Comparison of ENCODE assay signal across 14 cellular contexts in genomic region chr7:73681031-73681430, GRCh38. TPM values are rescaled to one million over a fixed set of nuclear protein-coding genes. Genes with fewer than 3 reads are reported as not detected.
DNase-seq lines count a peak whose midpoint lies in the region; FAIRE-seq and TF ChIP-seq lines count a peak whose summit lies in the region.
"Had no signal": no experiment of that assay in that cellular context is flagged by ENCODE, and none has a peak within 500 bp of the region (broad histone marks: within the 10 kb centered on the region; RNA-seq: fewer than 3 reads in every experiment).

No MANE protein-coding gene starts in this region.

- H3K9me3 ChIP-seq in endodermal cell (ENCODE audit: control insufficient read depth, low read length), result no peaks in the 10 kb centered on the region
- H3K9me3 ChIP-seq in trophoblast cell (ENCODE audit: insufficient read depth, low read depth, low read length), result peaks cover 1% of the 10 kb centered on the region

- no peak overlapping the region for H3K23ac ChIP-seq in trophoblast cell (ENCODE audit: low read length)

- FAIRE-seq in RCC 7860 (lab: Jason Lieb, UNC), result no peak
- FAIRE-seq: A204.1 had no signal

- H3K4ac ChIP-seq in trophoblast cell (ENCODE audit: low read depth, low read length), result peak overlapping the region; percentile 30

- H3K4me2 ChIP-seq in trophoblast cell (ENCODE audit: low read length), result peak overlapping the region; percentile 34

- H2BK5ac ChIP-seq in trophoblast cell (ENCODE audit: low read depth, low read length, poor library complexity), result no peak overlapping the region

- peaks cover 18% of the 10 kb centered on the region for H3K36me3 Mint-ChIP-seq in T-helper 2 cell treated with Interferon-gamma antibody and Interleukin-4, amounts not matched to agents 5 μg/mL and 100 μg/mL, for 36 hours (ENCODE audit: low read depth)
- H3K36me3 Mint-ChIP-seq in endodermal cell (ENCODE audit: low read depth), result peaks cover 23% of the 10 kb centered on the region

- H4K91ac ChIP-seq in trophoblast cell (ENCODE audit: low read depth, low read length), result no peak overlapping the region

- no peak overlapping the region for H4K8ac ChIP-seq in trophoblast cell (ENCODE audit: low read depth, low read length)

- H2BK120ac ChIP-seq in trophoblast cell (ENCODE audit: insufficient read depth, low read length, poor library complexity), result no peak overlapping the region

- H3K79me1 ChIP-seq in trophoblast cell (ENCODE audit: low read length), result peaks cover 7% of the 10 kb centered on the region

- H3K4me1 ChIP-seq in endodermal cell (ENCODE audit: control insufficient read depth, insufficient read depth, low read length), result peaks cover 4% of the 10 kb centered on the region
- H3K4me1 ChIP-seq in trophoblast cell (ENCODE audit: control insufficient read depth in 1 of 2, insufficient read depth in 2 of 2, low read length in 2 of 2), result peaks cover 9 to 14% of the 10 kb centered on the region in 2 experiments

- H2AK5ac ChIP-seq in trophoblast cell (ENCODE audit: low read length), result no peak overlapping the region

- H3K27ac Mint-ChIP-seq in T-helper 2 cell treated with Interferon-gamma antibody and Interleukin-4, amounts not matched to agents 5 μg/mL and 100 μg/mL, for 36 hours, result no peak overlapping the region
- peak overlapping the region; percentile 30 for H3K27ac Mint-ChIP-seq in endodermal cell

- H2AFZ ChIP-seq in trophoblast cell (ENCODE audit: insufficient read depth, low read length, poor library complexity), result no peak overlapping the region

- H3K18ac ChIP-seq in trophoblast cell (ENCODE audit: low read length), result no peak overlapping the region

- no peaks in the 10 kb centered on the region for H3K27me3 ChIP-seq in endodermal cell (ENCODE audit: control insufficient read depth, insufficient read depth, low read length, poor library complexity, severe bottlenecking)
- no peaks in the 10 kb centered on the region for H3K27me3 ChIP-seq in trophoblast cell (ENCODE audit: insufficient read depth, low read length)

- H2BK12ac ChIP-seq in trophoblast cell (ENCODE audit: low read length), result no peak overlapping the region

- peak overlapping the region; percentile 7 for H3K4me3 Mint-ChIP-seq in T-helper 2 cell treated with Interferon-gamma antibody and Interleukin-4, amounts not matched to agents 5 μg/mL and 100 μg/mL, for 36 hours
- H3K4me3 Mint-ChIP-seq in endodermal cell, result peak overlapping the region; percentile 94

- H3K27ac ChIP-seq in endodermal cell (ENCODE audit: low read depth, low read length) (no peak overlapping the region), trophoblast cell (ENCODE audit: low read depth, low read length) (no peak overlapping the region)

- H4K12ac ChIP-seq in trophoblast cell (ENCODE audit: low read depth, low read length), result no peak overlapping the region

- no peaks in the 10 kb centered on the region for H3K27me3 Mint-ChIP-seq in T-helper 2 cell treated with Interferon-gamma antibody and Interleukin-4, amounts not matched to agents 5 μg/mL and 100 μg/mL, for 36 hours (ENCODE audit: low read depth)
- no peaks in the 10 kb centered on the region for H3K27me3 Mint-ChIP-seq in endodermal cell (ENCODE audit: insufficient read depth)

- 59 to 78% methylated on average over 3 to 8 of the region's 8 CpGs for WGBS in endodermal cell (ENCODE audit: insufficient coverage in 1 of 2, insufficient read length in 1 of 2), 2 experiments
- no CpG with 5 or more reads among the region's 8 CpGs for WGBS in trophoblast cell (ENCODE audit: extremely low coverage, insufficient coverage, insufficient read length)

- TF ChIP-seq CTCF in endodermal cell (conservative IDR thresholded peaks at IDR 0.05), result no peak

- H3K4me1 Mint-ChIP-seq in T-helper 2 cell treated with Interferon-gamma antibody and Interleukin-4, amounts not matched to agents 5 μg/mL and 100 μg/mL, for 36 hours (ENCODE audit: low read depth), result peaks cover 14% of the 10 kb centered on the region
- H3K4me1 Mint-ChIP-seq in endodermal cell, result peaks cover 21% of the 10 kb centered on the region

- H3K9ac ChIP-seq in endodermal cell (ENCODE audit: extremely low read depth, low read length, poor library complexity, severe bottlenecking) (no peak overlapping the region), trophoblast cell (ENCODE audit: low read length) (no peak overlapping the region)

- peaks cover 9% of the 10 kb centered on the region for H3K36me3 ChIP-seq in endodermal cell (ENCODE audit: control insufficient read depth, insufficient read depth, low read length)
- H3K36me3 ChIP-seq in trophoblast cell (ENCODE audit: control insufficient read depth in 1 of 2, insufficient read depth in 2 of 2, low read length in 2 of 2), result peaks cover 6 to 9% of the 10 kb centered on the region in 2 experiments

- peaks cover 12% of the 10 kb centered on the region for H3K79me2 ChIP-seq in trophoblast cell (ENCODE audit: control insufficient read depth, insufficient read depth, low read length, poor library complexity)

- H3K14ac ChIP-seq in trophoblast cell (ENCODE audit: low read length), result no peak overlapping the region

- DNase-seq in T-helper 2 cell treated with Interferon-gamma antibody and Interleukin-4, amounts not matched to agents 5 μg/mL and 100 μg/mL, for 36 hours (ENCODE audit: low spot score), result no peak
- DNase-seq in T-helper 2 cell (no peak), RCC 7860 (ENCODE audit: low spot score) (peak; percentile 45), endodermal cell (no peak), trophoblast cell (no peak), NCI-H146 treated with DMSO at 0.1 percent for 48 hours (lab: John Stamatoyannopoulos, UW; ENCODE audit: unreplicated experiment) (no peak), NCI-H2081 (lab: John Stamatoyannopoulos, UW) (no peak), iPS-NIHi7 (ENCODE audit: extremely low spot score) (no peak)
- DNase-seq: activated CD4-positive, alpha-beta T cell treated with anti-CD3 and anti-CD28 coated beads for 48 hours; effector CD8-positive, alpha-beta T cell; GOT3; NK-92 treated with Interleukin-12 subunit alpha and Interleukin-12 subunit beta, amount 100 ng/mL, for 24 hours had no signal

- peak overlapping the region; percentile 97 for H3K4me3 ChIP-seq in endodermal cell (ENCODE audit: low read length)
- H3K4me3 ChIP-seq in trophoblast cell (ENCODE audit: low read depth, low read length), result no peak overlapping the region
- H3K4me3 ChIP-seq: lung had no signal

- H3K9me3 Mint-ChIP-seq in T-helper 2 cell treated with Interferon-gamma antibody and Interleukin-4, amounts not matched to agents 5 μg/mL and 100 μg/mL, for 36 hours, result no peaks in the 10 kb centered on the region
- no peaks in the 10 kb centered on the region for H3K9me3 Mint-ChIP-seq in endodermal cell

RNA-seq across cellular contexts. Expression of gene DNAJC30, which starts 2.2 kb away (rescaled TPM):
- total RNA-seq in endodermal cell, result 10 to 100 TPM in 1 of 2 donors, 1 to 10 TPM in 1; 8.9 to 11.1 TPM
- polyA plus RNA-seq in endodermal cell (2013, experiment 1 of 2), result 4.6 TPM
- 4.4 TPM for polyA plus RNA-seq in endodermal cell (2013, experiment 2 of 2)
- 5.4 and 6.0 TPM in 2 replicates for polyA plus RNA-seq in trophoblast cell (2013)

RNA-seq across cellular contexts. Expression of gene BUD23, which starts 2.4 kb away (rescaled TPM):
- total RNA-seq in endodermal cell, result 10 to 100 TPM; 62.2 to 67.2 TPM
- 55.9 TPM for polyA plus RNA-seq in endodermal cell (2013, experiment 1 of 2)
- 66.2 TPM for polyA plus RNA-seq in endodermal cell (2013, experiment 2 of 2)
- polyA plus RNA-seq in trophoblast cell (2013), result 67.3 and 70.4 TPM in 2 replicates

RNA-seq across cellular contexts. Expression of gene VPS37D, which starts 13.4 kb away (rescaled TPM):
- total RNA-seq in endodermal cell, result 1 to 10 TPM; 6.1 to 9.1 TPM
- 12.5 TPM for polyA plus RNA-seq in endodermal cell (2013, experiment 1 of 2)
- 10.6 TPM for polyA plus RNA-seq in endodermal cell (2013, experiment 2 of 2)
- 0.60 and 0.69 TPM in 2 replicates for polyA plus RNA-seq in trophoblast cell (2013)

RNA-seq across cellular contexts. Expression of gene STX1A, which starts 38.4 kb away (rescaled TPM):
- total RNA-seq in endodermal cell, result 10 to 100 TPM; 23.0 to 34.4 TPM
- polyA plus RNA-seq in endodermal cell (2013, experiment 1 of 2), result 25.5 TPM
- polyA plus RNA-seq in endodermal cell (2013, experiment 2 of 2), result 16.4 TPM
- 6.4 and 6.6 TPM in 2 replicates for polyA plus RNA-seq in trophoblast cell (2013)

RNA-seq across cellular contexts. Expression of gene MLXIPL, which starts 56.7 kb away (rescaled TPM):
- total RNA-seq in endodermal cell, result 10 to 100 TPM; 39.7 to 58.0 TPM
- 5.2 TPM for polyA plus RNA-seq in endodermal cell (2013, experiment 1 of 2)
- 2.8 TPM for polyA plus RNA-seq in endodermal cell (2013, experiment 2 of 2)
- polyA plus RNA-seq in trophoblast cell (2013), result 0.19 and 0.26 TPM in 2 replicates
